In genomic region chr1:22708777-22709176, GRCh38 we compare ENCODE assay signal across 17 cellular contexts. TPM values are rescaled to one million over a fixed set of nuclear protein-coding genes. Genes with fewer than 3 reads are reported as not detected.
"Had no signal": no experiment of that assay in that cellular context is flagged by ENCODE, and none has a peak within 500 bp of the region (broad histone marks: within the 10 kb centered on the region; RNA-seq: fewer than 3 reads in every experiment).

No MANE protein-coding gene starts in this region.

- DNase-seq: activated CD4-positive, alpha-beta T cell treated with anti-CD3 and anti-CD28 coated beads, Interleukin-2, amount 50 U/mL, for 1 hour; activated naive CD4-positive, alpha-beta T cell treated with anti-CD3 and anti-CD28 coated beads, Interleukin-2, amount 10 ng/mL, durations not matched to agents 7 days and 5 days; effector CD8-positive, alpha-beta T cell; heart right ventricle; occipital lobe; stimulated activated CD4-positive, alpha-beta T cell treated with anti-CD3 and anti-CD28 coated beads, Interleukin-1b, Interleukin-23, amount 100 ng/mL, for 48 hours; stimulated activated naive B cell treated with anti-CD40 and anti-IgM and Interleukin-4, amounts not matched to agents 10 μg/mL and 1 μg/mL and 100 μg/mL, for 72 hours had no signal

- H3K4me3 Mint-ChIP-seq: activated naive CD4-positive, alpha-beta T cell treated with anti-CD3 and anti-CD28 coated beads, Interleukin-2, amount 10 ng/mL, durations not matched to agents 7 days and 5 days; memory B cell; stimulated activated naive B cell treated with anti-CD40 and anti-IgM and Interleukin-4, amounts not matched to agents 10 μg/mL and 1 μg/mL and 100 μg/mL, for 72 hours had no signal

- H3K36me3 Mint-ChIP-seq: activated naive CD4-positive, alpha-beta T cell treated with anti-CD3 and anti-CD28 coated beads, Interleukin-2, amount 10 ng/mL, durations not matched to agents 7 days and 5 days; memory B cell; stimulated activated naive B cell treated with anti-CD40 and anti-IgM and Interleukin-4, amounts not matched to agents 10 μg/mL and 1 μg/mL and 100 μg/mL, for 72 hours had no signal

- H3K9me3 ChIP-seq: heart right ventricle, spleen had no signal

- FAIRE-seq: frontal cortex, islet of Langerhans had no signal

- H3K27ac Mint-ChIP-seq: activated naive CD4-positive, alpha-beta T cell treated with anti-CD3 and anti-CD28 coated beads, Interleukin-2, amount 10 ng/mL, durations not matched to agents 7 days and 5 days; activated T-helper 2 cell treated with anti-CD3 and anti-CD28 coated beads, Interferon-gamma antibody, Interleukin-2, Interleukin-4, amounts not matched to agents 10 μg/mL and 5 μg/mL and 100 μg/mL, durations not matched to agents 14 hours and 24 hours and 36 hours; memory B cell had no signal

- H3K4me3 ChIP-seq: coronary artery, heart right ventricle, spleen had no signal

- H3K9me3 Mint-ChIP-seq: activated naive CD4-positive, alpha-beta T cell treated with anti-CD3 and anti-CD28 coated beads, Interleukin-2, amount 10 ng/mL, durations not matched to agents 7 days and 5 days; activated T-helper 2 cell treated with anti-CD3 and anti-CD28 coated beads, Interferon-gamma antibody, Interleukin-2, Interleukin-4, amounts not matched to agents 10 μg/mL and 5 μg/mL and 100 μg/mL, durations not matched to agents 14 hours and 24 hours and 36 hours; memory B cell; stimulated activated naive B cell treated with anti-CD40 and anti-IgM and Interleukin-4, amounts not matched to agents 10 μg/mL and 1 μg/mL and 100 μg/mL, for 72 hours had no signal

- H3K27ac ChIP-seq: coronary artery, heart right ventricle, spleen had no signal

- ATAC-seq: left lobe of liver; sciatic nerve; stimulated activated naive B cell treated with anti-CD40 and anti-IgM and Interleukin-4, amounts not matched to agents 10 μg/mL and 1 μg/mL and 100 μg/mL, for 72 hours had no signal

- H3K36me3 ChIP-seq: heart right ventricle, spleen had no signal

RNA-seq across cellular contexts. Expression of gene EPHB2, which starts 1.9 kb away (rescaled TPM):
- total RNA-seq: activated T-helper 2 cell treated with anti-CD3 and anti-CD28 coated beads, Interferon-gamma antibody, Interleukin-2, Interleukin-4, amounts not matched to agents 10 μg/mL and 5 μg/mL and 100 μg/mL, durations not matched to agents 14 hours and 24 hours and 36 hours had no signal

RNA-seq across cellular contexts. Expression of gene C1QB, which starts 55.7 kb away (rescaled TPM):
- total RNA-seq: activated T-helper 2 cell treated with anti-CD3 and anti-CD28 coated beads, Interferon-gamma antibody, Interleukin-2, Interleukin-4, amounts not matched to agents 10 μg/mL and 5 μg/mL and 100 μg/mL, durations not matched to agents 14 hours and 24 hours and 36 hours; fibroblast of lung; pulmonary artery endothelial cell had no signal
